Comparison of ENCODE assay signal across 10 cellular contexts in genomic region chr7:95472521-95473160, GRCh38. TPM values are rescaled to one million over a fixed set of nuclear protein-coding genes. Genes with fewer than 3 reads are reported as not detected.
DNase-seq lines count a peak whose midpoint lies in the region; ATAC-seq and TF ChIP-seq lines count a peak whose summit lies in the region.
"Had no signal": no experiment of that assay in that cellular context is flagged by ENCODE, and none has a peak within 500 bp of the region (broad histone marks: within the 10 kb centered on the region; RNA-seq: fewer than 3 reads in every experiment).

No MANE protein-coding gene starts in this region.

- H3K4me1 Mint-ChIP-seq in nephron progenitor cell = peaks cover 80% of the 10 kb centered on the region
- peaks cover 21% of the 10 kb centered on the region for H3K4me1 Mint-ChIP-seq in CD4-positive, alpha-beta T cell (ENCODE audit: low read depth)

- intact Hi-C loops in CD4-positive, alpha-beta T cell (cut with DNase I, micrococcal nuclease) = loop anchor here in 1 of 2 experiments (10.0 kb wide), 1 partner anchor 278 kb away; no protein-coding TSS in a partner anchor

- H3K36me3 Mint-ChIP-seq in nephron progenitor cell (ENCODE audit: low read depth) = no peaks in the 10 kb centered on the region
- H3K36me3 Mint-ChIP-seq in CD4-positive, alpha-beta T cell (ENCODE audit: low read depth) = no peaks in the 10 kb centered on the region

- peak overlapping the region; percentile 15 for H3K4me3 Mint-ChIP-seq in nephron progenitor cell
- no peak overlapping the region for H3K4me3 Mint-ChIP-seq in CD4-positive, alpha-beta T cell
- H3K4me3 Mint-ChIP-seq: activated B cell treated with CpG ODN at 0.5 μM for 24 hours had no signal

- no peak for TF ChIP-seq CTCF in nephron progenitor cell (IDR thresholded peaks at IDR 0.05)
- no peak for TF ChIP-seq CTCF in CD4-positive, alpha-beta T cell (IDR thresholded peaks at IDR 0.05)

- H3K27me3 ChIP-seq in CD4-positive, alpha-beta T cell (ENCODE audit: control insufficient read depth, insufficient read depth, low read length) = no peaks in the 10 kb centered on the region

- H3K27me3 Mint-ChIP-seq in nephron progenitor cell (ENCODE audit: low read depth, poor library complexity) = no peaks in the 10 kb centered on the region
- no peaks in the 10 kb centered on the region for H3K27me3 Mint-ChIP-seq in CD4-positive, alpha-beta T cell
- H3K27me3 Mint-ChIP-seq: activated B cell treated with CpG ODN at 0.5 μM for 24 hours had no signal

- no peak for ATAC-seq in GM21447 (IDR thresholded peaks at IDR 0.05; ENCODE audit: unreplicated experiment)
- ATAC-seq in CD4-positive, alpha-beta T cell (ENCODE audit: poor library complexity) = no peak

- no peaks in the 10 kb centered on the region for H3K9me3 Mint-ChIP-seq in nephron progenitor cell
- H3K9me3 Mint-ChIP-seq in CD4-positive, alpha-beta T cell = no peaks in the 10 kb centered on the region
- H3K9me3 Mint-ChIP-seq: activated B cell treated with CpG ODN at 0.5 μM for 24 hours had no signal

- H3K27ac ChIP-seq in CD4-positive, alpha-beta T cell (ENCODE audit: low read depth, low read length) = no peak overlapping the region

- H3K9me3 ChIP-seq in CD4-positive, alpha-beta T cell (ENCODE audit: control insufficient read depth, low read length) = no peaks in the 10 kb centered on the region

- H3K27ac Mint-ChIP-seq in nephron progenitor cell = peak overlapping the region; percentile 95
- no peak overlapping the region for H3K27ac Mint-ChIP-seq in CD4-positive, alpha-beta T cell
- H3K27ac Mint-ChIP-seq: activated B cell treated with CpG ODN at 0.5 μM for 24 hours had no signal

- POLR2A ChIA-PET in CD4-positive, alpha-beta T cell (lab: Charles Lee) = no interaction called here

- CTCF ChIA-PET in CD4-positive, alpha-beta T cell (lab: Charles Lee) = no interaction called here

- DNase-seq in Daoy (ENCODE audit: low read depth) (peak; percentile 52), NCI-H146 treated with DMSO at 0.1 percent for 48 hours (lab: John Stamatoyannopoulos, UW; ENCODE audit: unreplicated experiment) (peak; percentile 51), dedifferentiated amniotic fluid mesenchymal stem cell (ENCODE audit: extremely low spot score) (peak; percentile 30), nephron progenitor cell (peak; percentile 7), AML-193 (lab: John Stamatoyannopoulos, UW) (no peak), COLO829 (ENCODE audit: low spot score) (no peak)
- DNase-seq in CD4-positive, alpha-beta T cell = no peak
- DNase-seq: activated B cell treated with CpG ODN at 0.5 μM for 24 hours; activated effector memory CD4-positive, alpha-beta T cell treated with anti-CD3 and anti-CD28 coated beads, Interleukin-2, amount 50 U/mL, for 16 hours had no signal

RNA-seq across cellular contexts. Expression of gene ASB4, which starts 13.1 kb away (rescaled TPM):
- 0.06 TPM in 1 of 2 replicates, not detected in the other for total RNA-seq in Daoy (2014; rRNA removed; shearing (Covaris generic))
- total RNA-seq in CD4-positive, alpha-beta T cell = not detected
- total RNA-seq: activated B cell treated with CpG ODN at 0.5 μM for 24 hours had no signal

RNA-seq across cellular contexts. Expression of gene PON2, which starts 37.8 kb away (rescaled TPM):
- total RNA-seq in Daoy (2014; rRNA removed; shearing (Covaris generic)) = 44.2 and 52.6 TPM in 2 replicates
- total RNA-seq in CD4-positive, alpha-beta T cell = 1 to 10 TPM; 5.4 to 6.7 TPM

Comparison
In these comparisons a context has a peak if more than half of its experiments do, and no peak if none do; other contexts are left out.
1. DNase-seq: peak in Daoy (single experiment), NCI-H146 treated with DMSO at 0.1 percent for 48 hours (single experiment), dedifferentiated amniotic fluid mesenchymal stem cell (single experiment) and nephron progenitor cell (single experiment); none in AML-193 (0 of 2), COLO829 (single experiment) and CD4-positive, alpha-beta T cell (0 of 10).